In the genomic region with DNA sequence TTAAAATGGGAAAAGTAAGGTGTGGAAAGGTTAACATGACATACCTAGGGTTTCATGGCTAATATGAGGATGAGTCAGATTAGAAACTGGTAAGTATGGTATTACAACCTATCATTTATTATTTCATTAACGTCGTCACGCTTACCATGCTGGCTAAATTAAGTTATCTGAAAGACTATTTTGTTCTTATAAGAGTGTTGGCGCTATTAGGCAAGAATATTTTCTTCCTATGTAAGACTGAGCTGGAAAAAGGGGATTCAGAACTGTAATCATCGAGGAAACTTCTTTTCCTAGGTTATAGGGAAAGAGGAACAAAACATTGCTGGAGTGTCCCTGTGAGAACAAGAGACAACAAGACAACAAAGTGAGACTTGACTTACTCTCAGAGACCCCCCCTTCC, we compare ENCODE assay signal across 17 cellular contexts.
DNase-seq lines count a peak whose midpoint lies in the region; ATAC-seq and TF ChIP-seq lines count a peak whose summit lies in the region.
"Had no signal": no experiment of that assay in that cellular context is flagged by ENCODE, and none has a peak within 500 bp of the region (broad histone marks: within the 10 kb centered on the region; RNA-seq: fewer than 3 reads in every experiment).

No MANE protein-coding gene starts in this region.

- H3K4me1 ChIP-seq in CD8-positive, alpha-beta T cell (ENCODE audit: insufficient read depth, low read length): no peaks in the 10 kb centered on the region
- H3K4me1 ChIP-seq: BLaER1 treated with 17β-estradiol and CSF1 and Interleukin-3, amounts not matched to agents 10 nM and 100 nM had no signal

- H3K4me1 Mint-ChIP-seq in CD8-positive, alpha-beta T cell (ENCODE audit: low read depth): no peaks in the 10 kb centered on the region
- H3K4me1 Mint-ChIP-seq: B cell; CD8-positive, alpha-beta memory T cell had no signal

- no peaks in the 10 kb centered on the region for H3K36me3 ChIP-seq in CD8-positive, alpha-beta T cell (ENCODE audit: insufficient read depth, low read length)
- H3K36me3 ChIP-seq: BLaER1 treated with 17β-estradiol and CSF1 and Interleukin-3, amounts not matched to agents 10 nM and 100 nM had no signal

- no peaks in the 10 kb centered on the region for H3K9me3 ChIP-seq in CD8-positive, alpha-beta T cell (ENCODE audit: low read length)
- H3K9me3 ChIP-seq: BLaER1 treated with 17β-estradiol and CSF1 and Interleukin-3, amounts not matched to agents 10 nM and 100 nM had no signal

- H3K9me3 Mint-ChIP-seq in CD8-positive, alpha-beta T cell: peaks cover 2% of the 10 kb centered on the region
- H3K9me3 Mint-ChIP-seq: GM23338 had no signal

- in situ Hi-C loops in G401 (cut with HindIII; ENCODE audit: low sequenced_read_pairs): no loop called here

- H3K27ac ChIP-seq in cingulate gyrus (ENCODE audit: low read depth, low read length) (peak overlapping the region; percentile 94), layer of hippocampus (ENCODE audit: low read depth, low read length) (peak overlapping the region; percentile 98), substantia nigra (ENCODE audit: low read depth, low read length, poor library complexity, severe bottlenecking) (peak overlapping the region; percentile 97)
- H3K27ac ChIP-seq in CD8-positive, alpha-beta T cell (ENCODE audit: low read depth, low read length): no peak overlapping the region
- H3K27ac ChIP-seq: BLaER1 treated with 17β-estradiol and CSF1 and Interleukin-3, amounts not matched to agents 10 nM and 100 nM; HL-60 had no signal

- no peaks in the 10 kb centered on the region for H3K36me3 Mint-ChIP-seq in CD8-positive, alpha-beta T cell
- H3K36me3 Mint-ChIP-seq: CD8-positive, alpha-beta memory T cell had no signal

- H3K4me3 ChIP-seq in CD8-positive, alpha-beta T cell (ENCODE audit: low read depth, low read length): no peak overlapping the region
- H3K4me3 ChIP-seq: BLaER1 treated with 17β-estradiol and CSF1 and Interleukin-3, amounts not matched to agents 10 nM and 100 nM; GM23338 had no signal

- no peak for TF ChIP-seq CTCF in CD8-positive, alpha-beta T cell (IDR thresholded peaks at IDR 0.05)

- intact Hi-C loops in CD8-positive, alpha-beta T cell (cut with DNase I, micrococcal nuclease): no loop called here

- ATAC-seq in GM18502 (IDR thresholded peaks at IDR 0.05; ENCODE audit: poor library complexity, unreplicated experiment): no peak
- no peak for ATAC-seq in CD8-positive, alpha-beta T cell
- ATAC-seq: GM23338 had no signal

- H3K27me3 ChIP-seq in layer of hippocampus (ENCODE audit: control insufficient read depth, insufficient read depth, low read length): no peaks in the 10 kb centered on the region
- no peaks in the 10 kb centered on the region for H3K27me3 ChIP-seq in CD8-positive, alpha-beta T cell (ENCODE audit: insufficient read depth, low read length)

- no peaks in the 10 kb centered on the region for H3K27me3 Mint-ChIP-seq in CD8-positive, alpha-beta T cell (ENCODE audit: low read depth)
- H3K27me3 Mint-ChIP-seq: B cell; CD8-positive, alpha-beta memory T cell had no signal

- DNase-seq in substantia nigra (lab: John Stamatoyannopoulos, UW) (no peak), G401 (ENCODE audit: low spot score) (no peak), AG20443 (ENCODE audit: low spot score) (no peak)
- DNase-seq in CD8-positive, alpha-beta T cell: no peak
- DNase-seq: CD8-positive, alpha-beta memory T cell; COR-L47; DMS 273 treated with DMSO at 0.1 percent for 48 hours; DND-41; EL; HCEC 1CT had no signal

- CTCF ChIA-PET in CD8-positive, alpha-beta T cell (lab: Charles Lee): no interaction called here

- H3K4me3 Mint-ChIP-seq in CD8-positive, alpha-beta T cell: no peak overlapping the region
- H3K4me3 Mint-ChIP-seq: B cell; CD8-positive, alpha-beta memory T cell; GM23338 had no signal

- no peak overlapping the region for H3K27ac Mint-ChIP-seq in CD8-positive, alpha-beta T cell
- H3K27ac Mint-ChIP-seq: B cell; CD8-positive, alpha-beta memory T cell; GM23338 had no signal

- POLR2A ChIA-PET in CD8-positive, alpha-beta T cell (lab: Charles Lee): no interaction called here
